ENCODE assay signal across 18 cellular contexts in the genomic region with DNA sequence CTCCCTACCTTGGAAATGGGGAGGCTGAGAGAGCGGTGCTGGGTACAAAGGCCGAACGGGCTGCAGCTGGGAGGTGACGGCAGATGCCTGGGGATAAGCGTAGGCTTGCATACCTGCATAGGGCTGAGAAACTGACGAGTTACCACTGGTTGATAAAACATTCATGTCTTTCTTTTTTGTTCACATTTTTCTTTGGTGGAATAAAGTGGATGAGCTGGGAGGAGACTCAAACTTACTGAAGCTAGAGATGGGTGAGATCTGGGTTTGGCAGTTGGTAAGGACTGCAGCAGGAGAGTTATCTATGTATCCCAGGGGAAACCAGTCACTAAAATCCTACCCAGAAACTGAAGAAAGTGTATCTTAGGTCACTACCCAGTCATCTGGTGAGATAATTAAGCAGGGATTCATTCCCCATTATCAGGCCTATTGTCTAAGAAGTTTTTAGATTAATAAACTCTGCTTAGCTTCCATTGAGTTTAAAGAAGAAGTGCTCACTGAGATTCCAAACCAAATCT.
"Had no signal": no experiment of that assay in that cellular context is flagged by ENCODE, and none has a peak within 500 bp of the region (broad histone marks: within the 10 kb centered on the region; RNA-seq: fewer than 3 reads in every experiment).

No MANE protein-coding gene starts in this region.

- H3K9me3 ChIP-seq: ascending aorta, gastroesophageal sphincter, SJSA1, transverse colon had no signal

- H3K27me3 ChIP-seq: ascending aorta, gastroesophageal sphincter, neural progenitor cell, SJSA1, transverse colon had no signal

- H3K4me3 ChIP-seq: ascending aorta, neural progenitor cell, SJSA1, skin epidermis, transverse colon had no signal

- H3K4me1 Mint-ChIP-seq: activated CD4-positive, alpha-beta T cell treated with anti-CD3 and anti-CD28 coated beads for 36 hours; activated naive CD8-positive, alpha-beta T cell treated with anti-CD3 and anti-CD28 coated beads, Interleukin-2, amount 50 U/mL, for 24 hours; naive B cell; neural progenitor cell had no signal

- H3K27me3 Mint-ChIP-seq: activated CD4-positive, alpha-beta memory T cell treated with anti-CD3 and anti-CD28 coated beads for 36 hours; activated CD4-positive, alpha-beta T cell treated with anti-CD3 and anti-CD28 coated beads for 36 hours; activated naive CD8-positive, alpha-beta T cell treated with anti-CD3 and anti-CD28 coated beads, Interleukin-2, amount 50 U/mL, for 24 hours; naive B cell had no signal

- H3K4me3 Mint-ChIP-seq: activated CD4-positive, alpha-beta memory T cell treated with anti-CD3 and anti-CD28 coated beads for 36 hours; activated CD4-positive, alpha-beta T cell treated with anti-CD3 and anti-CD28 coated beads for 36 hours; activated naive CD8-positive, alpha-beta T cell treated with anti-CD3 and anti-CD28 coated beads, Interleukin-2, amount 50 U/mL, for 24 hours; activated T-cell treated with anti-CD3 and anti-CD28 coated beads, Interleukin-2, amount 50 U/mL, for 4 hours; naive B cell; neural progenitor cell had no signal

- H3K9me3 Mint-ChIP-seq: activated CD4-positive, alpha-beta memory T cell treated with anti-CD3 and anti-CD28 coated beads for 36 hours; activated naive CD8-positive, alpha-beta T cell treated with anti-CD3 and anti-CD28 coated beads, Interleukin-2, amount 50 U/mL, for 24 hours; activated T-cell treated with anti-CD3 and anti-CD28 coated beads, Interleukin-2, amount 50 U/mL, for 4 hours; naive B cell; neural progenitor cell had no signal

- H3K27ac Mint-ChIP-seq: activated CD4-positive, alpha-beta memory T cell treated with anti-CD3 and anti-CD28 coated beads for 36 hours; activated CD4-positive, alpha-beta T cell treated with anti-CD3 and anti-CD28 coated beads for 36 hours; activated naive CD8-positive, alpha-beta T cell treated with anti-CD3 and anti-CD28 coated beads, Interleukin-2, amount 50 U/mL, for 24 hours; neural progenitor cell had no signal

- H3K36me3 ChIP-seq: neural progenitor cell had no signal

- H3K27ac ChIP-seq: ascending aorta, neural progenitor cell, SJSA1, transverse colon had no signal

- H3K4me1 ChIP-seq: ascending aorta, gastroesophageal sphincter, neural progenitor cell, transverse colon had no signal

- DNase-seq: activated CD4-positive, alpha-beta memory T cell treated with anti-CD3 and anti-CD28 coated beads for 36 hours; activated CD4-positive, alpha-beta T cell treated with anti-CD3 and anti-CD28 coated beads for 36 hours; activated gamma-delta T cell treated with Interleukin-2 at 50 U/mL for 16 hours; activated naive CD8-positive, alpha-beta T cell treated with anti-CD3 and anti-CD28 coated beads, Interleukin-2, amount 50 U/mL, for 24 hours; activated T-cell treated with anti-CD3 and anti-CD28 coated beads, Interleukin-2, amount 50 U/mL, for 4 hours; naive B cell; posterior cingulate gyrus; right cardiac atrium; stimulated activated CD4-positive, alpha-beta T cell treated with anti-CD3 and anti-CD28 coated beads, Interleukin-15, amount 100 ng/mL, for 24 hours; stimulated activated CD4-positive, alpha-beta T cell treated with anti-CD3 and anti-CD28 coated beads, Interleukin-4, amount 100 ng/mL, for 1 hour; stimulated activated naive CD8-positive, alpha-beta T cell treated with anti-CD3 and anti-CD28 coated beads, Interleukin-15, Interleukin-2, amounts not matched to agents 100 U/mL and 50 U/mL, for 24 hours; T-helper 2 cell; transverse colon had no signal

- ATAC-seq: activated CD4-positive, alpha-beta T cell treated with anti-CD3 and anti-CD28 coated beads for 36 hours; activated naive CD8-positive, alpha-beta T cell treated with anti-CD3 and anti-CD28 coated beads, Interleukin-2, amount 50 U/mL, for 24 hours; activated T-cell treated with anti-CD3 and anti-CD28 coated beads, Interleukin-2, amount 50 U/mL, for 4 hours; gastroesophageal sphincter; right cardiac atrium; stimulated activated naive CD8-positive, alpha-beta T cell treated with anti-CD3 and anti-CD28 coated beads, Interleukin-15, Interleukin-2, amounts not matched to agents 100 U/mL and 50 U/mL, for 24 hours had no signal
